Comparison of ENCODE assay signal across 8 cellular contexts in genomic region chr12:132908145-132909029, GRCh38. TPM values are rescaled to one million over a fixed set of nuclear protein-coding genes. Genes with fewer than 3 reads are reported as not detected.
A peak's percentile ranks its signal among the peaks of the same experiment; 100 is the strongest.
DNase-seq lines count a peak whose midpoint lies in the region; FAIRE-seq and TF ChIP-seq lines count a peak whose summit lies in the region.

No MANE protein-coding gene starts in this region.

- peak overlapping the region; percentile 69; the same call in 1 of the 2 replicates for H3K27ac Mint-ChIP-seq in HFFc6

- peaks cover 6% of the 10 kb centered on the region; the same call in 1 of the 2 replicates for H3K27me3 Mint-ChIP-seq in HFFc6 (ENCODE audit: insufficient read depth)

- H3K36me3 Mint-ChIP-seq in HFFc6 (ENCODE audit: low read depth), result peaks cover 24% of the 10 kb centered on the region

- H3K4me1 Mint-ChIP-seq in HFFc6 (ENCODE audit: low read depth), result no peaks in the 10 kb centered on the region

- peaks cover 81% of the 10 kb centered on the region for H3K9me3 Mint-ChIP-seq in HFFc6

- peak; percentile 85 for FAIRE-seq in islet of Langerhans (lab: Jason Lieb, UNC)

- peak; percentile 94 for DNase-seq in GM04504 (ENCODE audit: low read depth)
- peak; percentile 43 for DNase-seq in HFFc6
- DNase-seq in NCI-H187 treated with DMSO at 0.1 percent for 48 hours (lab: John Stamatoyannopoulos, UW), result peak; percentile 89
- DNase-seq in activated CD4-positive, alpha-beta T cell treated with anti-CD3 and anti-CD28 coated beads for 1 hour, result peak; percentile 93
- peak; percentile 12 to 76 for DNase-seq in cerebellar nuclear complex (lab: John Stamatoyannopoulos, UW)
- DNase-seq in stimulated activated CD4-positive, alpha-beta T cell treated with anti-CD3 and anti-CD28 coated beads, Interleukin-12 subunit alpha, Interleukin-12 subunit beta, amount 100 ng/mL, for 24 hours (ENCODE audit: low read depth in 2 of 2), result peak; percentile 92 to 94
- DNase-seq in NAMALWA (ENCODE audit: low spot score), result no peak

- H3K4me3 Mint-ChIP-seq in HFFc6, result peak overlapping the region; percentile 83

- TF ChIP-seq CTCF in HFFc6 (IDR thresholded peaks at IDR 0.05), result no peak

RNA-seq across cellular contexts. Expression of gene CHFR, which starts 21.0 kb away (rescaled TPM):
- total RNA-seq in HFFc6 (2021; fragmentation: NEBNext Ultra II Directional; extraction: Animal tissue kit (Norgen Biotek cat#: 25700)), result 10 to 100 TPM; 23.1 to 30.0 (median 26.2) TPM

RNA-seq across cellular contexts. Expression of gene ZNF605, which starts 47.7 kb away (rescaled TPM):
- total RNA-seq in HFFc6 (2021; fragmentation: NEBNext Ultra II Directional; extraction: Animal tissue kit (Norgen Biotek cat#: 25700)), result 10 to 100 TPM in 1 of 6 experiments, 1 to 10 TPM in 5; 6.2 to 11.8 (median 7.6) TPM
